In genomic region chr11:123203934-123204333, GRCh38 we compare ENCODE assay signal across 23 cellular contexts. TPM values are rescaled to one million over a fixed set of nuclear protein-coding genes. Genes with fewer than 3 reads are reported as not detected.
DNase-seq lines count a peak whose midpoint lies in the region; ATAC-seq and TF ChIP-seq lines count a peak whose summit lies in the region.
"Had no signal": no experiment of that assay in that cellular context is flagged by ENCODE, and none has a peak within 500 bp of the region (broad histone marks: within the 10 kb centered on the region; RNA-seq: fewer than 3 reads in every experiment).

No MANE protein-coding gene starts in this region.

- no peak overlapping the region for H3T11ph ChIP-seq in H9 (ENCODE audit: low read length)

- POLR2A ChIA-PET in HEK293T (lab: Yijun Ruan, JAX) = no interaction called here

- H3K79me2 ChIP-seq in GM23248 (ENCODE audit: insufficient read depth) (no peaks in the 10 kb centered on the region), H9 (ENCODE audit: insufficient read depth, low read length) (no peaks in the 10 kb centered on the region)

- H2BK15ac ChIP-seq in H9 (ENCODE audit: low read depth, low read length) = no peak overlapping the region

- TF ChIP-seq EP300 in sigmoid colon (IDR thresholded peaks at IDR 0.05) = no peak

- H4K5ac ChIP-seq in H9 (ENCODE audit: insufficient read length, low read depth, low read length) = no peak overlapping the region

- no peaks in the 10 kb centered on the region for H3K23me2 ChIP-seq in H9 (ENCODE audit: insufficient read length, low read depth, low read length, poor library complexity, severe bottlenecking)

- H3K27me3 ChIP-seq in GM23248 (replicated peaks; ENCODE audit: insufficient read depth) = no peaks in the 10 kb centered on the region
- H3K27me3 ChIP-seq in SJCRH30 = no peaks in the 10 kb centered on the region
- H3K27me3 ChIP-seq in sigmoid colon = no peaks in the 10 kb centered on the region
- no peaks in the 10 kb centered on the region for H3K27me3 ChIP-seq in H9 (ENCODE audit: insufficient read depth, low read length)
- H3K27me3 ChIP-seq: BE2C, Peyer's patch had no signal

- intact Hi-C loops in sigmoid colon (cut with DNase I) = no loop called here

- H4K20me1 ChIP-seq in GM23248 (ENCODE audit: insufficient read depth) (no peaks in the 10 kb centered on the region), H9 (ENCODE audit: control insufficient read depth, insufficient read depth, insufficient read length) (no peaks in the 10 kb centered on the region)

- TF ChIP-seq CTCF in fibroblast of mammary gland (conservative IDR thresholded peaks at IDR 0.05; ENCODE audit: control insufficient read depth, insufficient read depth, low read depth, low read length) (no peak), sigmoid colon (IDR thresholded peaks at IDR 0.05) (no peak), H9 (conservative IDR thresholded peaks at IDR 0.05) (no peak)

- peaks cover 18% of the 10 kb centered on the region for H3K27me3 Mint-ChIP-seq in H9 (ENCODE audit: low read depth)

- H3K9me3 ChIP-seq in GM23248 (ENCODE audit: low read depth) (no peaks in the 10 kb centered on the region), SJCRH30 (replicated peaks) (no peaks in the 10 kb centered on the region), sigmoid colon (no peaks in the 10 kb centered on the region), H9 (ENCODE audit: control insufficient read depth, low read depth, low read length) (no peaks in the 10 kb centered on the region)
- H3K9me3 ChIP-seq: A549, BE2C, HAP-1, Peyer's patch had no signal

- H3K23ac ChIP-seq in H9 (ENCODE audit: insufficient read length, low read depth, low read length) = no peak overlapping the region

- no peak for ATAC-seq in HG03175 (IDR thresholded peaks at IDR 0.05; ENCODE audit: unreplicated experiment)
- ATAC-seq: A549, GM12878, Right ventricle myocardium inferior had no signal

- H3K4ac ChIP-seq in H9 (ENCODE audit: low read depth, low read length) = no peak overlapping the region

- H2AFZ ChIP-seq in GM23248 (peak overlapping the region; percentile 47; the same call in 1 of the 2 replicates), H9 (ENCODE audit: low read length) (no peak overlapping the region)

- H3K4me3 ChIP-seq in GM23248 (no peak overlapping the region), SJCRH30 (no peak overlapping the region), fibroblast of mammary gland (ENCODE audit: control insufficient read depth, low read depth, low read length) (no peak overlapping the region), sigmoid colon (no peak overlapping the region)
- H3K4me3 ChIP-seq: A549, GM12878, HAP-1, Peyer's patch had no signal

- no peak overlapping the region for H2BK20ac ChIP-seq in H9 (ENCODE audit: low read depth, low read length, poor library complexity, severe bottlenecking)

- no peak overlapping the region for H3K14ac ChIP-seq in H9 (ENCODE audit: insufficient read depth, low read length)

- H2BK120ac ChIP-seq in H9 (ENCODE audit: low read depth, low read length, poor library complexity, severe bottlenecking) = no peak overlapping the region

- H3K9ac ChIP-seq in GM23248 (no peak overlapping the region), H9 (ENCODE audit: extremely low read depth, insufficient read length, low read length) (no peak overlapping the region)
- H3K9ac ChIP-seq: KMS-11 had no signal

- 83 to 86% methylated on average over 6 of the region's 6 CpGs for WGBS in GM23248 (ENCODE audit: low coverage in 1 of 2, low lambda C conversion rate in 2 of 2, missing lambda C conversion rate in 2 of 2), 2 experiments
- WGBS in sigmoid colon, 2 donors = 85 to 92% methylated on average over 6 of the region's 6 CpGs
- no CpG with 5 or more reads among the region's 6 CpGs for WGBS in H9 (ENCODE audit: extremely low coverage, insufficient read length, low lambda C conversion rate)

- DNase-seq in GM23248 = peak; percentile 63
- peak in 1 of 2 experiments; percentile 35 for DNase-seq in SJCRH30
- DNase-seq in fibroblast of mammary gland (ENCODE audit: low read depth) = peak; percentile 78
- DNase-seq in sigmoid colon = no peak
- no peak for DNase-seq in HEK293T (ENCODE audit: extremely low spot score)
- DNase-seq in NCI-H2107 treated with DMSO at 0.1 percent for 48 hours (lab: John Stamatoyannopoulos, UW; ENCODE audit: unreplicated experiment) = no peak
- no peak for DNase-seq in H9
- DNase-seq: BE2C, NCI-H1417, NCI-H187, NCI-H2107, NCI-H510A treated with DMSO at 0.1 percent for 48 hours, NCI-H82, Peyer's patch, SW 1271 had no signal

- in situ Hi-C loops in GM23248 (cut with MboI) = no loop called here

- H3K27ac Mint-ChIP-seq in H9 = no peak overlapping the region

- TF ChIP-seq POLR2A in sigmoid colon (IDR thresholded peaks at IDR 0.05) = no peak

- no peaks in the 10 kb centered on the region for H3K79me1 ChIP-seq in H9 (ENCODE audit: insufficient read depth, low read depth, low read length, poor library complexity, severe bottlenecking)

- no peak overlapping the region for H4K91ac ChIP-seq in H9 (ENCODE audit: insufficient read length, low read depth, low read length)

- H2AK5ac ChIP-seq in H9 (ENCODE audit: insufficient read length, low read length) = no peak overlapping the region

- CTCF ChIA-PET in HEK293T (lab: Yijun Ruan, JAX) = no interaction called here

- H3K9me2 ChIP-seq in GM23248 (ENCODE audit: insufficient read depth) = no peaks in the 10 kb centered on the region

- H3F3A ChIP-seq in GM23248 (ENCODE audit: insufficient read depth) = peaks cover 20% of the 10 kb centered on the region

- H3K4me1 ChIP-seq in GM23248 (ENCODE audit: insufficient read depth) = peaks cover 25% of the 10 kb centered on the region
- peaks cover 29% of the 10 kb centered on the region for H3K4me1 ChIP-seq in SJCRH30
- peaks cover 0 to 59% (median 41%) of the 10 kb centered on the region in 4 donors for H3K4me1 ChIP-seq in sigmoid colon
- H3K4me1 ChIP-seq in H9 (ENCODE audit: insufficient read depth, low read length) = no peaks in the 10 kb centered on the region
- H3K4me1 ChIP-seq: A549, HAP-1 had no signal

- no peaks in the 10 kb centered on the region for H3K9me3 Mint-ChIP-seq in H9

- no peaks in the 10 kb centered on the region for H3K36me3 ChIP-seq in GM23248 (ENCODE audit: low read depth)
- no peaks in the 10 kb centered on the region for H3K36me3 ChIP-seq in SJCRH30
- H3K36me3 ChIP-seq in sigmoid colon = no peaks in the 10 kb centered on the region
- H3K36me3 ChIP-seq: BE2C, HAP-1, Peyer's patch had no signal

- H3K4me2 ChIP-seq in GM23248 (ENCODE audit: unreplicated experiment) = peak overlapping the region; percentile 41
- no peak overlapping the region for H3K4me2 ChIP-seq in H9 (ENCODE audit: insufficient read depth, insufficient read length, low read length)
- H3K4me2 ChIP-seq: A549, KMS-11 had no signal

- H3K36me3 Mint-ChIP-seq in H9 (ENCODE audit: insufficient read depth in 1 of 3, low read depth in 3 of 3) = no peaks in the 10 kb centered on the region

- no peak overlapping the region for H4K8ac ChIP-seq in H9 (replicated peaks; ENCODE audit: insufficient read length, low read depth, low read length)

- no peak overlapping the region for H3K18ac ChIP-seq in H9 (ENCODE audit: insufficient read length, low read depth, low read length)

- H3K4me3 Mint-ChIP-seq in H9 = no peak overlapping the region

- H3K4me1 Mint-ChIP-seq in H9 = peaks cover 24 to 26% of the 10 kb centered on the region in 2 experiments

- H2BK5ac ChIP-seq in H9 (ENCODE audit: insufficient read length, low read length) = no peak overlapping the region

- no peak overlapping the region for H3K56ac ChIP-seq in H9 (ENCODE audit: insufficient read length, low read depth, low read length)

- no peak overlapping the region for H2BK12ac ChIP-seq in H9 (ENCODE audit: insufficient read length, low read depth, low read length)

- no peak overlapping the region for H3K27ac ChIP-seq in GM23248
- H3K27ac ChIP-seq in SJCRH30 = peak overlapping the region; percentile 98; the same call in 1 of the 2 replicates
- H3K27ac ChIP-seq in sigmoid colon = peak overlapping the region in 3 of 4 donors; percentile 73 to 84 (median 82)
- no peak overlapping the region for H3K27ac ChIP-seq in H9 (ENCODE audit: insufficient read length, low read depth, low read length)
- H3K27ac ChIP-seq: A549, KMS-11 had no signal

TF ChIP-seq in HEK293T, 16 proteins besides CTCF, POLR2A, EP300 and RAD21:
- TF ChIP-seq CTBP1 (IDR thresholded peaks at IDR 0.05; ENCODE audit: borderline replicate concordance) (no peak), TARDBP (IDR thresholded peaks at IDR 0.05) (no peak), FOXK2 (IDR thresholded peaks at IDR 0.05) (no peak), SUZ12 (IDR thresholded peaks at IDR 0.05) (no peak), FOXM1 (IDR thresholded peaks at IDR 0.05; ENCODE audit: borderline replicate concordance) (no peak), PKNOX1 (IDR thresholded peaks at IDR 0.05) (no peak), BHLHE40 (IDR thresholded peaks at IDR 0.05; ENCODE audit: borderline replicate concordance) (no peak), L3MBTL2 (conservative IDR thresholded peaks at IDR 0.05) (no peak), ZNF384 (IDR thresholded peaks at IDR 0.05) (no peak), LEF1 (IDR thresholded peaks at IDR 0.05; ENCODE audit: borderline replicate concordance) (no peak)

RNA-seq across cellular contexts. Expression of gene CLMP, which starts 8.9 kb away (rescaled TPM):
- total RNA-seq in GM23248 (2014; rRNA removed; shearing (Covaris generic)) = 195 and 215 TPM in 2 replicates
- polyA plus RNA-seq in GM23248 (2016; fragmentation: Nextera tagmentation; extraction: Ambion mirVana) (159 and 166 TPM in 2 replicates), sigmoid colon (10 to 100 TPM in 1 of 3 donors, 1 to 10 TPM in 2; 1.4 to 12.1 (median 9.0) TPM)
- total RNA-seq in SJCRH30 (2014; rRNA removed; shearing (Covaris generic)) = 16.1 and 17.3 TPM in 2 replicates
- total RNA-seq in sigmoid colon (100 to 1,000 TPM; 104 to 180 (median 164) TPM), H9 (2021) (11.8 and 13.8 TPM in 2 replicates)
- total RNA-seq: OCI-LY7, SK-MEL-5 had no signal

Comparison
In these comparisons a context has a peak if more than half of its experiments do, and no peak if none do; other contexts are left out.
1. DNase-seq: peak in GM23248 (single experiment) and fibroblast of mammary gland (single experiment); none in sigmoid colon (single experiment), HEK293T (single experiment), NCI-H2107 treated with DMSO at 0.1 percent for 48 hours (single experiment) and H9 (single experiment).
2. H3K27ac ChIP-seq: peak in SJCRH30 (single experiment) and sigmoid colon (3 of 4); none in GM23248 (single experiment) and H9 (single experiment).